ENCODE assay signal across 8 cellular contexts in genomic region chr9:136711751-136712689, GRCh38. TPM values are rescaled to one million over a fixed set of nuclear protein-coding genes. Genes with fewer than 3 reads are reported as not detected.
A peak's percentile ranks its signal among the peaks of the same experiment; 100 is the strongest.
DNase-seq lines count a peak whose midpoint lies in the region; ATAC-seq and TF ChIP-seq lines count a peak whose summit lies in the region.

Gene DIPK1B (plus strand): TSS chr9:136712572. CDS start chr9:136712666, 94 bp downstream.

- H3K27me3 Mint-ChIP-seq in activated naive CD4-positive, alpha-beta T cell treated with anti-CD3 and anti-CD28 coated beads for 36 hours (ENCODE audit: low read depth), result peaks cover 31% of the 10 kb centered on the region

- H3K27ac ChIP-seq in RWPE1, result peak within 1 kb of the TSS; percentile 0; the same call in 1 of the 2 replicates

- TF ChIP-seq CTCF in RWPE1 (conservative IDR thresholded peaks at IDR 0.05; ENCODE audit: low read depth) (no peak), omental fat pad (IDR thresholded peaks at IDR 0.05) (no peak)

- ATAC-seq in esophagus mucosa (peak; percentile 13), omental fat pad (ENCODE audit: low FRiP score) (peak; percentile 12), GM21576 (IDR thresholded peaks at IDR 0.05; ENCODE audit: unreplicated experiment) (no peak)

- H3K36me3 Mint-ChIP-seq in activated naive CD4-positive, alpha-beta T cell treated with anti-CD3 and anti-CD28 coated beads for 36 hours (ENCODE audit: low read depth), result no peaks in the 10 kb centered on the region

- H3K9me3 Mint-ChIP-seq in activated naive CD4-positive, alpha-beta T cell treated with anti-CD3 and anti-CD28 coated beads for 36 hours, result no peaks in the 10 kb centered on the region

- H3K4me1 Mint-ChIP-seq in activated naive CD4-positive, alpha-beta T cell treated with anti-CD3 and anti-CD28 coated beads for 36 hours (ENCODE audit: low read depth), result peaks cover 4% of the 10 kb centered on the region

- no peak within 1 kb of the TSS for H3K27ac Mint-ChIP-seq in activated naive CD4-positive, alpha-beta T cell treated with anti-CD3 and anti-CD28 coated beads for 36 hours

- POLR2A ChIA-PET in RWPE1 (lab: Yijun Ruan, JAX; ENCODE audit: low non-redundant PET), result no interaction called here

- DNase-seq in activated naive CD4-positive, alpha-beta T cell treated with anti-CD3 and anti-CD28 coated beads for 36 hours, result no peak
- DNase-seq in activated naive CD4-positive, alpha-beta T cell treated with Interleukin-2 at 50 U/mL for 16 hours, result no peak
- DNase-seq in RWPE1 (ENCODE audit: low spot score), result no peak
- DNase-seq in omental fat pad (ENCODE audit: low spot score), result no peak
- no peak for DNase-seq in putamen (ENCODE audit: low spot score)
- no peak for DNase-seq in stimulated activated CD4-positive, alpha-beta T cell treated with anti-CD3 and anti-CD28 coated beads, Interleukin-12 subunit alpha, Interleukin-12 subunit beta, amount 100 ng/mL, for 4 hours

- intact Hi-C loops in activated naive CD4-positive, alpha-beta T cell treated with anti-CD3 and anti-CD28 coated beads for 36 hours (cut with micrococcal nuclease), result no loop called here

- peak within 1 kb of the TSS; percentile 41 for H3K4me3 Mint-ChIP-seq in activated naive CD4-positive, alpha-beta T cell treated with anti-CD3 and anti-CD28 coated beads for 36 hours

- CTCF ChIA-PET in activated naive CD4-positive, alpha-beta T cell treated with anti-CD3 and anti-CD28 coated beads for 36 hours (lab: Charles Lee), result no interaction called here
- CTCF ChIA-PET in RWPE1 (lab: Yijun Ruan, JAX), result interaction anchor here (0.6 to 0.7 kb wide), 2 partner anchors 87 to 438 kb away, joined by 3 read pairs; no protein-coding TSS in a partner anchor

RNA-seq across cellular contexts. Expression of gene DIPK1B, which starts in this region (rescaled TPM):
- total RNA-seq in activated naive CD4-positive, alpha-beta T cell treated with anti-CD3 and anti-CD28 coated beads for 36 hours, result under 1 TPM in 1 of 2 experiments, not detected in 1; 0.10 TPM
- total RNA-seq in esophagus mucosa, result 0.76 TPM
- 10 to 100 TPM in 1 of 4 donors, 1 to 10 TPM in 3; 4.4 to 12.8 (median 7.5) TPM for total RNA-seq in omental fat pad

Comparison
In these comparisons a context has a peak if more than half of its experiments do, and no peak if none do; other contexts are left out.
1. Peak in ATAC-seq in esophagus mucosa; RNA of the gene not detected or under 1 TPM.